ENCODE assay signal across 1 cellular context in the genomic region with DNA sequence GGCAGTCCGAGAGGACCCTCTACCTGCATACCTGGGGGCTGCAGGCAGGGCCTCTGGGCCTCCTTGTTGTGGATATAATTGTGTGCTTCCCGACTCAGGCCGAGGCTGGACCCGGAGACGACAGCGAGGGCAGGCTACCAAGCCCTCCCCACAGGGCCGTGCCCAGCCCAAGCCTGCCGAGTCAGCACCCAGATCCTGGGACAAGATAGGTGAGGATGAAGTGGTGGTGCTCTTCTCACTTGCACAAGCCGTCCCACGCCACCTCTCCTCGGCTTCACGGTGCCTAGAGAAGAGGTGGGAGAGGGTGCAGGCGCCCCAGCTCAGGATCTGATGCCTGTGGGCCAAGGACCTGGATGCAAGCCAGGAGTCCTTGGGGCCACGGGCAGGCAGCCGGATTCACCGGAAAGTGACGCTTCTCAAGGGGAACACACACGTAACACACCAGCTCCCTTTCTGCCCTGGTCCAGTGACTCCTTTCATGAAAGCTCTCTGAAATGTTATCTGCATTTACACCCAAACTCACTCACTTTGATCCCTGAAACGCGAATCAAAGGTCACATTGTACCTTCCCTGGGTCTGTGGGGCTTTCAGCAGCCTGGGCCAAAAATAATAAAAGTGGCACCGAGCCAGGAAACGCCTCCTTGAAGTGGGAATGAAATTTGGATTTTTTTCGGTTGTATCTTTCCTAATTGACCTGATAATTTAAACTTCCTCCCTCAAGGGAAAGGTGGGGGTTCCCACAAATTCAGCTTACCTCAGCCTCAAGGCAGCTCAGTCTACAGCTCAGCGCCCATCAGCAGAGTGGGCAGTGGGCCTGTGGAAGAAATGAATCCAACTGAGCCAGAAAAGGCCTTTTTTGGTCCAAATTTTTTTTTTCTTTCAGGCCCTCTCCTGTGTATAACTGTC.
TF ChIP-seq lines count a peak whose summit lies in the region.

No MANE protein-coding gene starts in this region.

TF ChIP-seq in GM12878, 131 proteins besides CTCF, POLR2A, EP300 and RAD21 (continued from another document and continues in another):
- TF ChIP-seq, protein P1, sequence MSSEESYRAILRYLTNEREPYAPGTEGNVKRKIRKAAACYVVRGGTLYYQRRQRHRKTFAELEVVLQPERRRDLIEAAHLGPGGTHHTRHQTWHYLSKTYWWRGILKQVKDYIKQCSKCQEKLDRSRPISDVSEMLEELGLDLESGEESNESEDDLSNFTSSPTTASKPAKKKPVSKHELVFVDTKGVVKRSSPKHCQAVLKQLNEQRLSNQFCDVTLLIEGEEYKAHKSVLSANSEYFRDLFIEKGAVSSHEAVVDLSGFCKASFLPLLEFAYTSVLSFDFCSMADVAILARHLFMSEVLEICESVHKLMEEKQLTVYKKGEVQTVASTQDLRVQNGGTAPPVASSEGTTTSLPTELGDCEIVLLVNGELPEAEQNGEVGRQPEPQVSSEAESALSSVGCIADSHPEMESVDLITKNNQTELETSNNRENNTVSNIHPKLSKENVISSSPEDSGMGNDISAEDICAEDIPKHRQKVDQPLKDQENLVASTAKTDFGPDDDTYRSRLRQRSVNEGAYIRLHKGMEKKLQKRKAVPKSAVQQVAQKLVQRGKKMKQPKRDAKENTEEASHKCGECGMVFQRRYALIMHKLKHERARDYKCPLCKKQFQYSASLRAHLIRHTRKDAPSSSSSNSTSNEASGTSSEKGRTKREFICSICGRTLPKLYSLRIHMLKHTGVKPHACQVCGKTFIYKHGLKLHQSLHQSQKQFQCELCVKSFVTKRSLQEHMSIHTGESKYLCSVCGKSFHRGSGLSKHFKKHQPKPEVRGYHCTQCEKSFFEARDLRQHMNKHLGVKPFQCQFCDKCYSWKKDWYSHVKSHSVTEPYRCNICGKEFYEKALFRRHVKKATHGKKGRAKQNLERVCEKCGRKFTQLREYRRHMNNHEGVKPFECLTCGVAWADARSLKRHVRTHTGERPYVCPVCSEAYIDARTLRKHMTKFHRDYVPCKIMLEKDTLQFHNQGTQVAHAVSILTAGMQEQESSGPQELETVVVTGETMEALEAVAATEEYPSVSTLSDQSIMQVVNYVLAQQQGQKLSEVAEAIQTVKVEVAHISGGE (CRISPR knock-in tag; IDR thresholded peaks at IDR 0.05), result no peak
- TF ChIP-seq, protein P2, sequence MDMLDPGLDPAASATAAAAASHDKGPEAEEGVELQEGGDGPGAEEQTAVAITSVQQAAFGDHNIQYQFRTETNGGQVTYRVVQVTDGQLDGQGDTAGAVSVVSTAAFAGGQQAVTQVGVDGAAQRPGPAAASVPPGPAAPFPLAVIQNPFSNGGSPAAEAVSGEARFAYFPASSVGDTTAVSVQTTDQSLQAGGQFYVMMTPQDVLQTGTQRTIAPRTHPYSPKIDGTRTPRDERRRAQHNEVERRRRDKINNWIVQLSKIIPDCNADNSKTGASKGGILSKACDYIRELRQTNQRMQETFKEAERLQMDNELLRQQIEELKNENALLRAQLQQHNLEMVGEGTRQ (IDR thresholded peaks at IDR 0.05; ENCODE audit: borderline replicate concordance, low read depth, low read length), result no peak
- TF ChIP-seq TCF7 (IDR thresholded peaks at IDR 0.05; ENCODE audit: borderline replicate concordance) (peak; percentile 90), HDAC6 (IDR thresholded peaks at IDR 0.05; ENCODE audit: unreplicated experiment) (no peak), SPI1 (IDR thresholded peaks at IDR 0.05; ENCODE audit: borderline replicate concordance, insufficient read depth, low read depth, low read length) (no peak), CBX5 (IDR thresholded peaks at IDR 0.05; ENCODE audit: low read depth) (no peak), CBX3 (IDR thresholded peaks at IDR 0.05; ENCODE audit: borderline replicate concordance, low read depth) (no peak), SMC3 (IDR thresholded peaks at IDR 0.05; ENCODE audit: borderline replicate concordance, low read length) (no peak), PBX3 (IDR thresholded peaks at IDR 0.05; ENCODE audit: insufficient replicate concordance, low read depth, low read length) (no peak), KLF5 (IDR thresholded peaks at IDR 0.05; ENCODE audit: partially characterized antibody) (no peak), NBN (IDR thresholded peaks at IDR 0.05) (0 out of 2 replicates have a peak, but pooled peaks have one; percentile 36), FOXM1 (IDR thresholded peaks at IDR 0.05; ENCODE audit: low read depth, low read length) (no peak), HDGF (IDR thresholded peaks at IDR 0.05) (peak; percentile 18; the same call in 1 of the 2 replicates), NR2F1 (conservative IDR thresholded peaks at IDR 0.05) (no peak; the same call in 1 of the 2 replicates), STAT1 (conservative IDR thresholded peaks at IDR 0.05) (no peak), YBX1 (IDR thresholded peaks at IDR 0.05) (no peak), NR2C1 (IDR thresholded peaks at IDR 0.05) (no peak), TCF3 (IDR thresholded peaks at IDR 0.05; ENCODE audit: borderline replicate concordance, insufficient read depth, low read depth, low read length) (no peak), BHLHE40 (IDR thresholded peaks at IDR 0.05; ENCODE audit: borderline replicate concordance in 1 of 2, low read depth in 2 of 2, low read length in 1 of 2) (no peak; a peak in 1 of 4 replicates), SRF (IDR thresholded peaks at IDR 0.05; ENCODE audit: low read depth in 2 of 2, low read length in 2 of 2) (no peak), BCL3 (IDR thresholded peaks at IDR 0.05; ENCODE audit: borderline replicate concordance, insufficient read depth, low read depth, low read length, poor library complexity, severe bottlenecking) (no peak), BRCA1 (IDR thresholded peaks at IDR 0.05; ENCODE audit: low read depth, low read length) (no peak), ESRRA (IDR thresholded peaks at IDR 0.05; ENCODE audit: low read length) (no peak), SUPT20H (IDR thresholded peaks at IDR 0.05; ENCODE audit: borderline replicate concordance, control insufficient read depth, low read depth, low read length) (no peak), DPF2 (IDR thresholded peaks at IDR 0.05) (no peak), LARP7 (IDR thresholded peaks at IDR 0.05) (no peak), NRF1 (conservative IDR thresholded peaks at IDR 0.05; ENCODE audit: low read depth, low read length) (no peak), CHD2 (IDR thresholded peaks at IDR 0.05; ENCODE audit: borderline replicate concordance, low read depth, low read length) (no peak), E2F8 (IDR thresholded peaks at IDR 0.05; ENCODE audit: low read depth, partially characterized antibody) (no peak), KDM1A (IDR thresholded peaks at IDR 0.05; ENCODE audit: borderline replicate concordance) (no peak), HDAC2 (IDR thresholded peaks at IDR 0.05) (no peak), NR2C2 (IDR thresholded peaks at IDR 0.05; ENCODE audit: borderline replicate concordance, control insufficient read depth, insufficient read length, low read depth) (no peak), RUNX3 (IDR thresholded peaks at IDR 0.05; ENCODE audit: low read length) (0 out of 2 replicates have a peak, but pooled peaks have one; percentile 6), NFYA (IDR thresholded peaks at IDR 0.05; ENCODE audit: borderline replicate concordance, low read depth, low read length) (no peak), RB1 (IDR thresholded peaks at IDR 0.05; ENCODE audit: borderline replicate concordance) (no peak), BCL11A (IDR thresholded peaks at IDR 0.05; ENCODE audit: low read depth, low read length) (no peak), RFX5 (IDR thresholded peaks at IDR 0.05; ENCODE audit: low read depth, low read length) (no peak), IKZF2 (IDR thresholded peaks at IDR 0.05) (peak; percentile 41 to 47; a peak in 1 of 4 replicates)
- TF ChIP-seq, protein P3, sequence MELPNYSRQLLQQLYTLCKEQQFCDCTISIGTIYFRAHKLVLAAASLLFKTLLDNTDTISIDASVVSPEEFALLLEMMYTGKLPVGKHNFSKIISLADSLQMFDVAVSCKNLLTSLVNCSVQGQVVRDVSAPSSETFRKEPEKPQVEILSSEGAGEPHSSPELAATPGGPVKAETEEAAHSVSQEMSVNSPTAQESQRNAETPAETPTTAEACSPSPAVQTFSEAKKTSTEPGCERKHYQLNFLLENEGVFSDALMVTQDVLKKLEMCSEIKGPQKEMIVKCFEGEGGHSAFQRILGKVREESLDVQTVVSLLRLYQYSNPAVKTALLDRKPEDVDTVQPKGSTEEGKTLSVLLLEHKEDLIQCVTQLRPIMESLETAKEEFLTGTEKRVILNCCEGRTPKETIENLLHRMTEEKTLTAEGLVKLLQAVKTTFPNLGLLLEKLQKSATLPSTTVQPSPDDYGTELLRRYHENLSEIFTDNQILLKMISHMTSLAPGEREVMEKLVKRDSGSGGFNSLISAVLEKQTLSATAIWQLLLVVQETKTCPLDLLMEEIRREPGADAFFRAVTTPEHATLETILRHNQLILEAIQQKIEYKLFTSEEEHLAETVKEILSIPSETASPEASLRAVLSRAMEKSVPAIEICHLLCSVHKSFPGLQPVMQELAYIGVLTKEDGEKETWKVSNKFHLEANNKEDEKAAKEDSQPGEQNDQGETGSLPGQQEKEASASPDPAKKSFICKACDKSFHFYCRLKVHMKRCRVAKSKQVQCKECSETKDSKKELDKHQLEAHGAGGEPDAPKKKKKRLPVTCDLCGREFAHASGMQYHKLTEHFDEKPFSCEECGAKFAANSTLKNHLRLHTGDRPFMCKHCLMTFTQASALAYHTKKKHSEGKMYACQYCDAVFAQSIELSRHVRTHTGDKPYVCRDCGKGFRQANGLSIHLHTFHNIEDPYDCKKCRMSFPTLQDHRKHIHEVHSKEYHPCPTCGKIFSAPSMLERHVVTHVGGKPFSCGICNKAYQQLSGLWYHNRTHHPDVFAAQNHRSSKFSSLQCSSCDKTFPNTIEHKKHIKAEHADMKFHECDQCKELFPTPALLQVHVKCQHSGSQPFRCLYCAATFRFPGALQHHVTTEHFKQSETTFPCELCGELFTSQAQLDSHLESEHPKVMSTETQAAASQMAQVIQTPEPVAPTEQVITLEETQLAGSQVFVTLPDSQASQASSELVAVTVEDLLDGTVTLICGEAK (IDR thresholded peaks at IDR 0.05; ENCODE audit: borderline replicate concordance), result peak; percentile 75; the same call in 1 of the 2 replicates
- TF ChIP-seq, protein P4, sequence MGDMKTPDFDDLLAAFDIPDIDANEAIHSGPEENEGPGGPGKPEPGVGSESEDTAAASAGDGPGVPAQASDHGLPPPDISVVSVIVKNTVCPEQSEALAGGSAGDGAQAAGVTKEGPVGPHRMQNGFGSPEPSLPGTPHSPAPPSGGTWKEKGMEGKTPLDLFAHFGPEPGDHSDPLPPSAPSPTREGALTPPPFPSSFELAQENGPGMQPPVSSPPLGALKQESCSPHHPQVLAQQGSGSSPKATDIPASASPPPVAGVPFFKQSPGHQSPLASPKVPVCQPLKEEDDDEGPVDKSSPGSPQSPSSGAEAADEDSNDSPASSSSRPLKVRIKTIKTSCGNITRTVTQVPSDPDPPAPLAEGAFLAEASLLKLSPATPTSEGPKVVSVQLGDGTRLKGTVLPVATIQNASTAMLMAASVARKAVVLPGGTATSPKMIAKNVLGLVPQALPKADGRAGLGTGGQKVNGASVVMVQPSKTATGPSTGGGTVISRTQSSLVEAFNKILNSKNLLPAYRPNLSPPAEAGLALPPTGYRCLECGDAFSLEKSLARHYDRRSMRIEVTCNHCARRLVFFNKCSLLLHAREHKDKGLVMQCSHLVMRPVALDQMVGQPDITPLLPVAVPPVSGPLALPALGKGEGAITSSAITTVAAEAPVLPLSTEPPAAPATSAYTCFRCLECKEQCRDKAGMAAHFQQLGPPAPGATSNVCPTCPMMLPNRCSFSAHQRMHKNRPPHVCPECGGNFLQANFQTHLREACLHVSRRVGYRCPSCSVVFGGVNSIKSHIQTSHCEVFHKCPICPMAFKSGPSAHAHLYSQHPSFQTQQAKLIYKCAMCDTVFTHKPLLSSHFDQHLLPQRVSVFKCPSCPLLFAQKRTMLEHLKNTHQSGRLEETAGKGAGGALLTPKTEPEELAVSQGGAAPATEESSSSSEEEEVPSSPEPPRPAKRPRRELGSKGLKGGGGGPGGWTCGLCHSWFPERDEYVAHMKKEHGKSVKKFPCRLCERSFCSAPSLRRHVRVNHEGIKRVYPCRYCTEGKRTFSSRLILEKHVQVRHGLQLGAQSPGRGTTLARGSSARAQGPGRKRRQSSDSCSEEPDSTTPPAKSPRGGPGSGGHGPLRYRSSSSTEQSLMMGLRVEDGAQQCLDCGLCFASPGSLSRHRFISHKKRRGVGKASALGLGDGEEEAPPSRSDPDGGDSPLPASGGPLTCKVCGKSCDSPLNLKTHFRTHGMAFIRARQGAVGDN (IDR thresholded peaks at IDR 0.05), result no peak
